26 cellular contexts compared by ENCODE assay signal in the genomic region with DNA sequence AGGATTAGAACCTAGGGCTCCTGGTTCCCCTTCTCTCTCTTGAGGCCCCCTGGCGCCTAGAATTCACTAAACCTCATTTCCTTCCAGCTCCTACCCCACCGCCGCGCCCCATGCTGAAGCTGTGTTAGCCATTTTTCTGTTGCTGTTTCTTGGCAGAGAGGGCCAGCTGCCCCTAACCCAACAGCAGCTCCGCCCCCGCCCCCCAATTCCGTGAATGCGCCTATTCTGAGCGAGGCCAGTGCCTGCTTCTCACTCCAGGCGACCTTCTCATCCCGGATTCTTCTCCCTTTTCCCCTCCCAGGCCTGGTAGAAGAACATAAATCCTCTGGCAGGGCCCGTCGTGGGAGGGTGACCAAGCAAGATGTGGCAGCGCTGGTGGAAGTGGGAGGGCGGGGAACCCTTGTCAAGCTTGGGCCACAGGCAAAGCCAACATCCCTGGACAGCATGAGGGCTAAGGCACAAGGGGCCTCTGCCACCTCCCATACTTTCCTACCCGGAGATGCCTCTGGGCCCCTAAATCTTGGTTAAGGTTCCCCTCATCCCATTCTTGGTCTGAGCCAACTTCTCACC. TPM values are rescaled to one million over a fixed set of nuclear protein-coding genes. Genes with fewer than 3 reads are reported as not detected.
"Had no signal": no experiment of that assay in that cellular context is flagged by ENCODE, and none has a peak within 500 bp of the region (broad histone marks: within the 10 kb centered on the region; RNA-seq: fewer than 3 reads in every experiment).

No MANE protein-coding gene starts in this region.

- H3K4me3 ChIP-seq: SK-N-MC had no signal

- H3K9me3 Mint-ChIP-seq: activated CD4-positive, alpha-beta memory T cell treated with anti-CD3 and anti-CD28 coated beads, Interleukin-2, amount 10 ng/mL, durations not matched to agents 7 days and 5 days; activated naive CD4-positive, alpha-beta T cell treated with anti-CD3 and anti-CD28 coated beads, Interleukin-2, amount 10 ng/mL, durations not matched to agents 7 days and 5 days; activated naive CD8-positive, alpha-beta T cell treated with anti-CD3 and anti-CD28 coated beads for 36 hours; activated T-helper 17 cell treated with anti-CD3 and anti-CD28 coated beads, Interleukin-2, amount 50 U/mL, for 72 hours; T-cell had no signal

- FAIRE-seq: bronchial epithelial cell had no signal

- DNase-seq: activated T-cell treated with anti-CD3 and anti-CD28 coated beads for 4 hours; central memory CD4-positive, alpha-beta T cell; NCI-H1048; NCI-H146; NCI-H187 treated with DMSO at 0.1 percent for 48 hours; NCI-H2081 treated with DMSO at 0.1 percent for 48 hours; NCI-H2171 treated with DMSO at 0.1 percent for 48 hours; NCI-H226; NCI-H774 had no signal

- H3K27ac Mint-ChIP-seq: activated CD4-positive, alpha-beta memory T cell treated with anti-CD3 and anti-CD28 coated beads, Interleukin-2, amount 10 ng/mL, durations not matched to agents 7 days and 5 days; activated CD4-positive, alpha-beta T cell treated with anti-CD3 and anti-CD28 coated beads for 36 hours; activated naive CD4-positive, alpha-beta T cell treated with anti-CD3 and anti-CD28 coated beads, Interleukin-2, amount 10 ng/mL, durations not matched to agents 7 days and 5 days; activated naive CD8-positive, alpha-beta T cell treated with anti-CD3 and anti-CD28 coated beads for 36 hours; activated T-helper 17 cell treated with anti-CD3 and anti-CD28 coated beads, Interleukin-2, amount 50 U/mL, for 72 hours; T-cell had no signal

- H3K27ac ChIP-seq: SK-N-MC, VCaP had no signal

- H3K4me3 Mint-ChIP-seq: activated CD4-positive, alpha-beta memory T cell treated with anti-CD3 and anti-CD28 coated beads, Interleukin-2, amount 10 ng/mL, durations not matched to agents 7 days and 5 days; activated CD4-positive, alpha-beta T cell treated with anti-CD3 and anti-CD28 coated beads for 36 hours; activated naive CD4-positive, alpha-beta T cell treated with anti-CD3 and anti-CD28 coated beads, Interleukin-2, amount 10 ng/mL, durations not matched to agents 7 days and 5 days; activated naive CD8-positive, alpha-beta T cell treated with anti-CD3 and anti-CD28 coated beads for 36 hours; activated T-helper 17 cell treated with anti-CD3 and anti-CD28 coated beads, Interleukin-2, amount 50 U/mL, for 72 hours; T-cell had no signal

- H3K36me3 Mint-ChIP-seq: activated naive CD4-positive, alpha-beta T cell treated with anti-CD3 and anti-CD28 coated beads, Interleukin-2, amount 10 ng/mL, durations not matched to agents 7 days and 5 days; activated naive CD8-positive, alpha-beta T cell treated with anti-CD3 and anti-CD28 coated beads for 36 hours; T-cell had no signal

- ATAC-seq: activated CD4-positive, alpha-beta T cell treated with anti-CD3 and anti-CD28 coated beads for 36 hours; activated T-helper 17 cell treated with anti-CD3 and anti-CD28 coated beads, Interleukin-2, amount 50 U/mL, for 72 hours had no signal

RNA-seq across cellular contexts. Expression of a gene that starts 0.5 kb away (rescaled TPM):
- total RNA-seq: activated CD4-positive, alpha-beta memory T cell treated with anti-CD3 and anti-CD28 coated beads, Interleukin-2, amount 10 ng/mL, durations not matched to agents 7 days and 5 days; activated CD4-positive, alpha-beta T cell treated with anti-CD3 and anti-CD28 coated beads for 36 hours; activated CD8-positive, alpha-beta memory T cell treated with anti-CD3 and anti-CD28 coated beads for 36 hours; activated naive CD8-positive, alpha-beta T cell treated with anti-CD3 and anti-CD28 coated beads for 36 hours; activated T-helper 17 cell treated with anti-CD3 and anti-CD28 coated beads, Interleukin-2, amount 50 U/mL, for 72 hours; aorta; bronchial epithelial cell; LHCN-M2; M059J; NCI-H460; OCI-LY7; RPMI7951; T-helper 2 cell treated with Interferon-gamma antibody and Interleukin-4, amounts not matched to agents 100 ng/mL and 5 ng/mL, for 36 hours had no signal

RNA-seq across cellular contexts. Expression of a gene that starts 0.9 kb away (rescaled TPM):
- total RNA-seq: M059J, NCI-H460, RPMI7951, T-cell had no signal

RNA-seq across cellular contexts. Expression of a gene that starts 41.1 kb away (rescaled TPM):
- total RNA-seq: OCI-LY7 had no signal

RNA-seq across cellular contexts. Expression of a gene that starts 52.8 kb away (rescaled TPM):
- total RNA-seq: activated CD4-positive, alpha-beta T cell treated with anti-CD3 and anti-CD28 coated beads for 36 hours; activated CD8-positive, alpha-beta memory T cell treated with anti-CD3 and anti-CD28 coated beads for 36 hours; activated naive CD8-positive, alpha-beta T cell treated with anti-CD3 and anti-CD28 coated beads for 36 hours; activated T-helper 17 cell treated with anti-CD3 and anti-CD28 coated beads, Interleukin-2, amount 50 U/mL, for 72 hours; LHCN-M2; OCI-LY7; RPMI7951; T-helper 2 cell treated with Interferon-gamma antibody and Interleukin-4, amounts not matched to agents 100 ng/mL and 5 ng/mL, for 36 hours had no signal
